Comparison of ENCODE assay signal across 1 cellular context in the genomic region with DNA sequence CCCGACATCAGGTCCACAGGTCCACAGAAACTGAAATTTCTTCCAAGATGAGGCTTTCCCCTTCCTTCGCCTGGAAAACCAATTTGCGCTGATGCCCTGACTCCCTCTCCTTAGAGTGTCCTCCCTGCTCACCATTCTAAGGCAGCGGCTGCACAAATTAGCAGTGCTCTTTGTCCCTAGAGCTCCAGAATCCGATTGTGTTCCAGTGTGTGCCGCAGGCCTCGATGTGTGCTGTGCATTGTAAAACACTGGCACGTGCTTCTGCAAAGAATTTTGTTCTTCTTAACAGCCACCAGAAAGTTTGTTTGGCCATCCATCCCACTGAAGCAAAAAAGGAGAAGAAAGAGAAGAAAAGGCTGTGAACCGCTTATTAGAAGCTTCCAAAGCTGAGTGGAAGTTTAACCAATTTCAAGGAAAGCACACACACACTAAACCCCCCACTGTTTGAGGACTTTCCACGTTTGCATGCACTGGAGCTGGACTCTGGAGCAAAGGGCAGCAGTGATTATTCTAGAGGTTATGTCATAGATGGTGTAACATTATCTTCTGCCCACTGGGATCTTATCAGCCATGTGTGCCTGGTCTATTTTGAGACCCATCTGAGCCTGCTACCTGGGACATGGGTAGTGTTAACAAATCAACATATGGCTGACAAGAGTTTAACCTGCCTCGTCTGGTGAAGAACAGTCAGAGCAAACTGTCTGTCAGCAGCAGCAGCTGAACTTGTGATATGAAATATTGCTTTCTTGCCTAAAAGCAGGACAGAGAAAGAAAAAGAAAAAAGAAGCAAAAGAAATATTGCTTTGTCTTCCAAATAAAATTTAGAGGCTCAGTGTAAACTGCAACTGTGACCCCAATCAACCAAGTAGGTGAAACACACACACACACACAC.
TF ChIP-seq lines count a peak whose summit lies in the region.

No MANE protein-coding gene starts in this region.

TF ChIP-seq in GM12878, 131 proteins besides CTCF, POLR2A, EP300 and RAD21 (continued from another document):
- TF ChIP-seq, protein P1, sequence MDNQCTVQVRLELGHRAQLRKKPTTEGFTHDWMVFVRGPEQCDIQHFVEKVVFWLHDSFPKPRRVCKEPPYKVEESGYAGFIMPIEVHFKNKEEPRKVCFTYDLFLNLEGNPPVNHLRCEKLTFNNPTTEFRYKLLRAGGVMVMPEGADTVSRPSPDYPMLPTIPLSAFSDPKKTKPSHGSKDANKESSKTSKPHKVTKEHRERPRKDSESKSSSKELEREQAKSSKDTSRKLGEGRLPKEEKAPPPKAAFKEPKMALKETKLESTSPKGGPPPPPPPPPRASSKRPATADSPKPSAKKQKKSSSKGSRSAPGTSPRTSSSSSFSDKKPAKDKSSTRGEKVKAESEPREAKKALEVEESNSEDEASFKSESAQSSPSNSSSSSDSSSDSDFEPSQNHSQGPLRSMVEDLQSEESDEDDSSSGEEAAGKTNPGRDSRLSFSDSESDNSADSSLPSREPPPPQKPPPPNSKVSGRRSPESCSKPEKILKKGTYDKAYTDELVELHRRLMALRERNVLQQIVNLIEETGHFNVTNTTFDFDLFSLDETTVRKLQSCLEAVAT (IDR thresholded peaks at IDR 0.05) = no peak
- no peak for TF ChIP-seq SMAD1 (IDR thresholded peaks at IDR 0.05; ENCODE audit: low read depth, partially characterized antibody)
- TF ChIP-seq, protein P2, sequence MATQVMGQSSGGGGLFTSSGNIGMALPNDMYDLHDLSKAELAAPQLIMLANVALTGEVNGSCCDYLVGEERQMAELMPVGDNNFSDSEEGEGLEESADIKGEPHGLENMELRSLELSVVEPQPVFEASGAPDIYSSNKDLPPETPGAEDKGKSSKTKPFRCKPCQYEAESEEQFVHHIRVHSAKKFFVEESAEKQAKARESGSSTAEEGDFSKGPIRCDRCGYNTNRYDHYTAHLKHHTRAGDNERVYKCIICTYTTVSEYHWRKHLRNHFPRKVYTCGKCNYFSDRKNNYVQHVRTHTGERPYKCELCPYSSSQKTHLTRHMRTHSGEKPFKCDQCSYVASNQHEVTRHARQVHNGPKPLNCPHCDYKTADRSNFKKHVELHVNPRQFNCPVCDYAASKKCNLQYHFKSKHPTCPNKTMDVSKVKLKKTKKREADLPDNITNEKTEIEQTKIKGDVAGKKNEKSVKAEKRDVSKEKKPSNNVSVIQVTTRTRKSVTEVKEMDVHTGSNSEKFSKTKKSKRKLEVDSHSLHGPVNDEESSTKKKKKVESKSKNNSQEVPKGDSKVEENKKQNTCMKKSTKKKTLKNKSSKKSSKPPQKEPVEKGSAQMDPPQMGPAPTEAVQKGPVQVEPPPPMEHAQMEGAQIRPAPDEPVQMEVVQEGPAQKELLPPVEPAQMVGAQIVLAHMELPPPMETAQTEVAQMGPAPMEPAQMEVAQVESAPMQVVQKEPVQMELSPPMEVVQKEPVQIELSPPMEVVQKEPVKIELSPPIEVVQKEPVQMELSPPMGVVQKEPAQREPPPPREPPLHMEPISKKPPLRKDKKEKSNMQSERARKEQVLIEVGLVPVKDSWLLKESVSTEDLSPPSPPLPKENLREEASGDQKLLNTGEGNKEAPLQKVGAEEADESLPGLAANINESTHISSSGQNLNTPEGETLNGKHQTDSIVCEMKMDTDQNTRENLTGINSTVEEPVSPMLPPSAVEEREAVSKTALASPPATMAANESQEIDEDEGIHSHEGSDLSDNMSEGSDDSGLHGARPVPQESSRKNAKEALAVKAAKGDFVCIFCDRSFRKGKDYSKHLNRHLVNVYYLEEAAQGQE (IDR thresholded peaks at IDR 0.05; ENCODE audit: low read depth, low read length) = no peak
- TF ChIP-seq, protein P3, sequence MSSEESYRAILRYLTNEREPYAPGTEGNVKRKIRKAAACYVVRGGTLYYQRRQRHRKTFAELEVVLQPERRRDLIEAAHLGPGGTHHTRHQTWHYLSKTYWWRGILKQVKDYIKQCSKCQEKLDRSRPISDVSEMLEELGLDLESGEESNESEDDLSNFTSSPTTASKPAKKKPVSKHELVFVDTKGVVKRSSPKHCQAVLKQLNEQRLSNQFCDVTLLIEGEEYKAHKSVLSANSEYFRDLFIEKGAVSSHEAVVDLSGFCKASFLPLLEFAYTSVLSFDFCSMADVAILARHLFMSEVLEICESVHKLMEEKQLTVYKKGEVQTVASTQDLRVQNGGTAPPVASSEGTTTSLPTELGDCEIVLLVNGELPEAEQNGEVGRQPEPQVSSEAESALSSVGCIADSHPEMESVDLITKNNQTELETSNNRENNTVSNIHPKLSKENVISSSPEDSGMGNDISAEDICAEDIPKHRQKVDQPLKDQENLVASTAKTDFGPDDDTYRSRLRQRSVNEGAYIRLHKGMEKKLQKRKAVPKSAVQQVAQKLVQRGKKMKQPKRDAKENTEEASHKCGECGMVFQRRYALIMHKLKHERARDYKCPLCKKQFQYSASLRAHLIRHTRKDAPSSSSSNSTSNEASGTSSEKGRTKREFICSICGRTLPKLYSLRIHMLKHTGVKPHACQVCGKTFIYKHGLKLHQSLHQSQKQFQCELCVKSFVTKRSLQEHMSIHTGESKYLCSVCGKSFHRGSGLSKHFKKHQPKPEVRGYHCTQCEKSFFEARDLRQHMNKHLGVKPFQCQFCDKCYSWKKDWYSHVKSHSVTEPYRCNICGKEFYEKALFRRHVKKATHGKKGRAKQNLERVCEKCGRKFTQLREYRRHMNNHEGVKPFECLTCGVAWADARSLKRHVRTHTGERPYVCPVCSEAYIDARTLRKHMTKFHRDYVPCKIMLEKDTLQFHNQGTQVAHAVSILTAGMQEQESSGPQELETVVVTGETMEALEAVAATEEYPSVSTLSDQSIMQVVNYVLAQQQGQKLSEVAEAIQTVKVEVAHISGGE (CRISPR knock-in tag; IDR thresholded peaks at IDR 0.05) = no peak
- TF ChIP-seq, protein P4, sequence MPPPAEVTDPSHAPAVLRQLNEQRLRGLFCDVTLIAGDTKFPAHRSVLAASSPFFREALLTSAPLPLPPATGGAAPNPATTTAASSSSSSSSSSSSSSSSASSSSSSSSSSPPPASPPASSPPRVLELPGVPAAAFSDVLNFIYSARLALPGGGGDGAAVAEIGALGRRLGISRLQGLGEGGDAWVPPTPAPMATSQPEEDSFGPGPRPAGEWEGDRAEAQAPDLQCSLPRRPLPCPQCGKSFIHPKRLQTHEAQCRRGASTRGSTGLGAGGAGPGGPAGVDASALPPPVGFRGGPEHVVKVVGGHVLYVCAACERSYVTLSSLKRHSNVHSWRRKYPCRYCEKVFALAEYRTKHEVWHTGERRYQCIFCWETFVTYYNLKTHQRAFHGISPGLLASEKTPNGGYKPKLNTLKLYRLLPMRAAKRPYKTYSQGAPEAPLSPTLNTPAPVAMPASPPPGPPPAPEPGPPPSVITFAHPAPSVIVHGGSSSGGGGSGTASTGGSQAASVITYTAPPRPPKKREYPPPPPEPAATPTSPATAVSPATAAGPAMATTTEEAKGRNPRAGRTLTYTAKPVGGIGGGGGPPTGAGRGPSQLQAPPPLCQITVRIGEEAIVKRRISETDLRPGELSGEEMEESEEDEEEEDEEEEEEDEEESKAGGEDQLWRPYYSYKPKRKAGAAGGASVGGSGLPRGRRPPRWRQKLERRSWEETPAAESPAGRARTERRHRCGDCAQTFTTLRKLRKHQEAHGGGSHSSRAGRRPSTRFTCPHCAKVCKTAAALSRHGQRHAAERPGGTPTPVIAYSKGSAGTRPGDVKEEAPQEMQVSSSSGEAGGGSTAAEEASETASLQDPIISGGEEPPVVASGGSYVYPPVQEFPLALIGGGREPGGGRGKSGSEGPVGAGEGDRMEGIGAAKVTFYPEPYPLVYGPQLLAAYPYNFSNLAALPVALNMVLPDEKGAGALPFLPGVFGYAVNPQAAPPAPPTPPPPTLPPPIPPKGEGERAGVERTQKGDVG (CRISPR knock-in tag; IDR thresholded peaks at IDR 0.05) = no peak
TF ChIP-seq in GM12878: peak in this region for 0.
